8 cellular contexts compared by ENCODE assay signal in genomic region chr20:46438156-46438750, GRCh38. TPM values are rescaled to one million over a fixed set of nuclear protein-coding genes. Genes with fewer than 3 reads are reported as not detected.
DNase-seq lines count a peak whose midpoint lies in the region; ATAC-seq and TF ChIP-seq lines count a peak whose summit lies in the region.

No MANE protein-coding gene starts in this region.

- no peak overlapping the region for H3K4me3 Mint-ChIP-seq in naive B cell

- no peak overlapping the region for H3K27ac Mint-ChIP-seq in naive B cell

- peaks cover 27 to 62% (median 55%) of the 10 kb centered on the region in 3 donors for H3K27me3 Mint-ChIP-seq in naive B cell

- no peak overlapping the region for H3K4me3 ChIP-seq in HL-60 (replicated peaks; ENCODE audit: insufficient read depth, low read length)

- intact Hi-C loops in Right ventricle myocardium inferior (cut with DNase I), result no loop called here

- H3K27me3 ChIP-seq in HL-60 (ENCODE audit: insufficient read depth, poor library complexity, severe bottlenecking), result peaks cover 3% of the 10 kb centered on the region

- no peaks in the 10 kb centered on the region for H3K4me1 Mint-ChIP-seq in naive B cell

- ATAC-seq in naive B cell (ENCODE audit: low read depth in 2 of 2) (peak in 1 of 2 donors; percentile 49), GM21390 (IDR thresholded peaks at IDR 0.05; ENCODE audit: unreplicated experiment) (no peak), Right ventricle myocardium inferior (no peak), GM18873 (IDR thresholded peaks at IDR 0.05; ENCODE audit: low FRiP score, unreplicated experiment) (no peak)

- no peaks in the 10 kb centered on the region for H3K36me3 Mint-ChIP-seq in naive B cell

- DNase-seq in DMS153 (lab: John Stamatoyannopoulos, UW) (peak; percentile 18), HL-60 (ENCODE audit: low read depth in 1 of 2, low spot score in 1 of 2) (peak in 1 of 2 experiments; percentile 45), NOMO-1 treated with DMSO at 0.1 percent for 48 hours (lab: John Stamatoyannopoulos, UW; ENCODE audit: unreplicated experiment) (peak; percentile 50), cerebellar cortex (ENCODE audit: low spot score) (peak; percentile 88), naive B cell (peak; percentile 18), Right ventricle myocardium inferior (ENCODE audit: missing footprints) (no peak)

- peak; percentile 11 for TF ChIP-seq CTCF in HL-60 (IDR thresholded peaks at IDR 0.05; ENCODE audit: insufficient read depth, low read length)

- no peak overlapping the region for H3K27ac ChIP-seq in HL-60 (replicated peaks)

- H3K9me3 Mint-ChIP-seq in naive B cell, result no peaks in the 10 kb centered on the region

RNA-seq across cellular contexts. Expression of gene ELMO2, which starts 31.8 kb away (rescaled TPM):
- 10 to 100 TPM; 14.5 to 25.9 (median 21.1) TPM for polyA plus RNA-seq in naive B cell (ENCODE audit: low read depth in 6 of 6)
- total RNA-seq in Right ventricle myocardium inferior, result 38.7 TPM
